ENCODE assay signal across 21 cellular contexts in genomic region chr19:46216612-46217011, GRCh38. TPM values are rescaled to one million over a fixed set of nuclear protein-coding genes. Genes with fewer than 3 reads are reported as not detected.
DNase-seq lines count a peak whose midpoint lies in the region; ATAC-seq, FAIRE-seq and TF ChIP-seq lines count a peak whose summit lies in the region.
"Had no signal": no experiment of that assay in that cellular context is flagged by ENCODE, and none has a peak within 500 bp of the region (broad histone marks: within the 10 kb centered on the region; RNA-seq: fewer than 3 reads in every experiment).

No MANE protein-coding gene starts in this region.

- H3K79me2 ChIP-seq in K562 (ENCODE audit: control insufficient read depth, insufficient read depth, low read length) = no peaks in the 10 kb centered on the region

- no peak overlapping the region for H3K27ac ChIP-seq in K562 (ENCODE audit: extremely low read depth, low read depth, low read length)
- H3K27ac ChIP-seq: BLaER1, GM23248 had no signal

- H3K4me3 Mint-ChIP-seq in glutamatergic neuron (ENCODE audit: unreplicated experiment) = no peak overlapping the region
- H3K4me3 Mint-ChIP-seq: CD14-positive monocyte; CD4-positive, alpha-beta memory T cell had no signal

- H2AFZ ChIP-seq in K562 (ENCODE audit: low read depth, low read length) = no peak overlapping the region
- H2AFZ ChIP-seq: GM23248 had no signal

- no peaks in the 10 kb centered on the region for H3K9me1 ChIP-seq in K562 (ENCODE audit: control insufficient read depth, insufficient read depth, low read length)

- peak; percentile 51 for DNase-seq in NCI-H82 (lab: John Stamatoyannopoulos, UW)
- DNase-seq in NCI-H82 treated with DMSO at 0.1 percent for 48 hours (lab: John Stamatoyannopoulos, UW; ENCODE audit: unreplicated experiment) = no peak
- peak; percentile 11 for DNase-seq in NAMALWA (ENCODE audit: low spot score)
- no peak for DNase-seq in K562 (ENCODE audit: extremely low read depth in 1 of 4, low spot score in 3 of 4)
- no peak for DNase-seq in glutamatergic neuron
- DNase-seq: AML-193; CD4-positive, alpha-beta memory T cell; DMS53; DND-41; EL; GM23248 had no signal

- peaks cover 8% of the 10 kb centered on the region for H3K36me3 Mint-ChIP-seq in glutamatergic neuron (ENCODE audit: unreplicated experiment)
- H3K36me3 Mint-ChIP-seq: CD14-positive monocyte; CD4-positive, alpha-beta memory T cell; IgD-negative memory B cell had no signal

- peaks cover 4% of the 10 kb centered on the region for H3K9me3 Mint-ChIP-seq in glutamatergic neuron (ENCODE audit: unreplicated experiment)

- no peaks in the 10 kb centered on the region for H3K36me3 ChIP-seq in K562 (ENCODE audit: control insufficient read depth, insufficient read depth, low read length)
- H3K36me3 ChIP-seq: BLaER1, HAP-1 had no signal

- ATAC-seq in K562 = no peak
- ATAC-seq in GM18511 (IDR thresholded peaks at IDR 0.05; ENCODE audit: unreplicated experiment) = no peak
- ATAC-seq: GM12878, HepG2 had no signal

- H3K4me1 ChIP-seq in K562 (replicated peaks in 1 of 2; ENCODE audit: control insufficient read depth in 2 of 2, insufficient read depth in 2 of 2, low read length in 2 of 2) = no peaks in the 10 kb centered on the region; a peak in 1 of 5 replicates
- H3K4me1 ChIP-seq: BLaER1, HAP-1 had no signal

- TF ChIP-seq CTCF in K562 (IDR thresholded peaks at IDR 0.05 in 2 of 3, conservative IDR thresholded peaks at IDR 0.05 in 1 of 3; ENCODE audit: insufficient read depth in 2 of 3, low read depth in 1 of 3, low read length in 3 of 3) = no peak
- no peak for TF ChIP-seq CTCF in glutamatergic neuron (IDR thresholded peaks at IDR 0.05; ENCODE audit: partially characterized antibody, unreplicated experiment)

- CTCF ChIA-PET in K562 (lab: Yijun Ruan, JAX; ENCODE audit: low intra/inter-chr PET ratio) = no interaction called here

- no peak overlapping the region for H3K4me2 ChIP-seq in K562 (ENCODE audit: insufficient read depth, low read length)
- H3K4me2 ChIP-seq: BLaER1 had no signal

- TF ChIP-seq EP300 in K562 (IDR thresholded peaks at IDR 0.05; ENCODE audit: low read length) = no peak

- no TSS peak for BruUV-seq in K562 (replicated peaks; lab: Mats Ljungman, UMichigan)

- no peak for FAIRE-seq in K562 (lab: Jason Lieb, UNC)
- FAIRE-seq: A204.1, GM12878, HepG2 had no signal

- POLR2A ChIA-PET in K562 (lab: Yijun Ruan, JAX) = no interaction called here

- H3K4me1 Mint-ChIP-seq in glutamatergic neuron (ENCODE audit: low read depth, unreplicated experiment) = no peaks in the 10 kb centered on the region
- H3K4me1 Mint-ChIP-seq: CD14-positive monocyte; CD4-positive, alpha-beta memory T cell had no signal

- in situ Hi-C loops in K562 (cut with MboI) = no loop called here

- H3K4me3 ChIP-seq in K562 = no peak overlapping the region
- H3K4me3 ChIP-seq: BLaER1, GM12878, GM23248, HAP-1 had no signal

- no peak overlapping the region for H3K9ac ChIP-seq in K562 (ENCODE audit: insufficient read depth in 1 of 2, low read depth in 2 of 2, low read length in 2 of 2)
- H3K9ac ChIP-seq: BLaER1, GM23248 had no signal

- TF ChIP-seq POLR2A in K562 (conservative IDR thresholded peaks at IDR 0.05) = no peak

- H3K9me3 ChIP-seq in K562 (replicated peaks; ENCODE audit: control insufficient read depth, insufficient read depth, low read depth, low read length) = no peaks in the 10 kb centered on the region
- H3K9me3 ChIP-seq: BLaER1, HAP-1 had no signal

- TF ChIP-seq RAD21 in K562 (CRISPR knock-in tag; conservative IDR thresholded peaks at IDR 0.05 in 1 of 2, IDR thresholded peaks at IDR 0.05 in 1 of 2) = no peak

- H4K20me1 ChIP-seq in K562 (replicated peaks; ENCODE audit: control insufficient read depth, insufficient read depth, low read length) = no peaks in the 10 kb centered on the region; the same call in 1 of the 2 replicates

- 2% methylated on average over 4 of the region's 4 CpGs for WGBS in K562 (ENCODE audit: insufficient coverage, low coverage, missing lambda C conversion rate)

- peaks cover 8 to 20% of the 10 kb centered on the region in 2 experiments; a peak in 4 of 5 replicates for H3K27me3 ChIP-seq in K562 (ENCODE audit: control insufficient read depth in 2 of 2, insufficient read depth in 2 of 2, low read length in 2 of 2)
- H3K27me3 ChIP-seq: BLaER1 had no signal

- H3K27me3 Mint-ChIP-seq in glutamatergic neuron (ENCODE audit: unreplicated experiment) = peaks cover 4% of the 10 kb centered on the region

- H3K27ac Mint-ChIP-seq in glutamatergic neuron (ENCODE audit: unreplicated experiment) = no peak overlapping the region
- H3K27ac Mint-ChIP-seq: CD14-positive monocyte; CD4-positive, alpha-beta memory T cell; IgD-negative memory B cell had no signal

- intact Hi-C loops in K562 (cut with micrococcal nuclease) = no loop called here

TF ChIP-seq in K562, 482 proteins besides CTCF, POLR2A, EP300 and RAD21:
- no peak for TF ChIP-seq ZBTB9 (CRISPR knock-in tag; IDR thresholded peaks at IDR 0.05)
- peak; percentile 10 for TF ChIP-seq NFYB (IDR thresholded peaks at IDR 0.05; ENCODE audit: extremely low read depth, insufficient read length)
- TF ChIP-seq PKNOX1 (IDR thresholded peaks at IDR 0.05) = peak; percentile 70

RNA-seq across cellular contexts. Expression of gene IGFL1, which starts 12.9 kb away (rescaled TPM):
- not detected in 2 replicates for total RNA-seq in K562 (2011; cell fraction: chromatin; rRNA removed; ENCODE audit: low replicate concordance)
- not detected in 2 replicates for total RNA-seq in K562 (2011; cell fraction: nucleolus; rRNA removed)
- not detected in 2 replicates for total RNA-seq in K562 (2011; cell fraction: nucleoplasm; rRNA removed)
- not detected in 2 replicates for total RNA-seq in K562 (2014; rRNA removed)
- total RNA-seq in K562 (2014; rRNA removed; fragmentation: Illumina TruSeq; extraction: Trizol) = not detected in 2 replicates
- not detected in 2 replicates for total RNA-seq in K562 (2015; rRNA removed; fragmentation: Illumina TruSeq; extraction: Trizol)
- not detected in 2 replicates for total RNA-seq in K562 (2021)
- not detected in 2 replicates for polyA plus RNA-seq in K562 (2011; rRNA removed)
- not detected in 2 replicates for polyA plus RNA-seq in K562 (2011; cell fraction: cytosol; rRNA removed)
- polyA plus RNA-seq in K562 (2011; cell fraction: nucleus; rRNA removed) = not detected in 2 replicates
- polyA plus RNA-seq in K562 (2012) = not detected in 2 replicates
- not detected in 2 replicates for polyA plus RNA-seq in K562 (2014; fragmentation: Illumina TruSeq; extraction: Trizol)
- not detected for polyA plus RNA-seq in K562 (2014; fragmentation: Nextera tagmentation; extraction: Ambion mirVana)
- not detected in 2 replicates for polyA plus RNA-seq in K562 (2014; rRNA removed)
- not detected in 2 replicates for polyA minus RNA-seq in K562 (2011; rRNA and poly(A)+ RNA removed)
- polyA minus RNA-seq in K562 (2011; cell fraction: cytosol; rRNA and poly(A)+ RNA removed) = not detected in 2 replicates
- not detected in 2 replicates for polyA minus RNA-seq in K562 (2011; cell fraction: nucleus; rRNA and poly(A)+ RNA removed)
- total RNA-seq in glutamatergic neuron (ENCODE audit: unreplicated experiment) = not detected
- total RNA-seq: CD4-positive, alpha-beta memory T cell; G401; GM12878; GM23248; H4; HepG2 had no signal
- polyA plus RNA-seq: CD14-positive monocyte; CD4-positive, alpha-beta memory T cell; GM12878; GM23248; HepG2; IgD-negative memory B cell had no signal

Comparison
In these comparisons a context has a peak if more than half of its experiments do, and no peak if none do; other contexts are left out.
1. DNase-seq: peak in NCI-H82 (single experiment) and NAMALWA (single experiment); none in NCI-H82 treated with DMSO at 0.1 percent for 48 hours (single experiment), K562 (0 of 4) and glutamatergic neuron (single experiment).